8 cellular contexts compared by ENCODE assay signal in the genomic region with DNA sequence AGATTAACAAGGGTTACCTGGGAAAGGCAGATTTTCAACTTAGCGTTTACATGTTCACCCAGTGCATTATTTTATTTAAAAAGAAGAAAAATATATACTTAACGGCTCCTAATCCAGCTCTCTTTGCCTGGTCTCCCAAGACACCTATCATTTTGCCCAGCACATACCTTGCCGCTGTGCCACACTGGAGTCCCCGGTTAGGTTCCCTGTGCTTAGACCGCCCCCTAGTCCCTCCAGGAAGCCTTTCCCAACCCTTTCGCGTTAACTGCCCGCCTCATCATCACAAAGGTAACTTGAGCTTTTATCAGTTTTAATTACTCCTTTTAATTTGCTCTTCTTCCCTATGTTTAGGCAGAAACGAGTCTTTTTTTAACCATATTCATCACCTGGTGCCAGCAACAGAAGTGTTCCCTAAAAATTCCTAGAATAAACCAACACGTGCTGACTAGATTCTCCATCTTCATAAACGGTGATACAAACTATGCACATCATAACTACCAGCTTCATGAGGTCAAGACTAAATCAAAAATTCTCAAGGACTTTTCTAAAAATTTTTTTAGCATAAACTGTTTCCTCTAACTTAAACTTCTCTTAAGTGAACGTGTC. TPM values are rescaled to one million over a fixed set of nuclear protein-coding genes. Genes with fewer than 3 reads are reported as not detected.
A peak's percentile ranks its signal among the peaks of the same experiment; 100 is the strongest.
DNase-seq lines count a peak whose midpoint lies in the region; ATAC-seq and TF ChIP-seq lines count a peak whose summit lies in the region.

No MANE protein-coding gene starts in this region.

- TF ChIP-seq POLR2A in lower leg skin (IDR thresholded peaks at IDR 0.05), result no peak

- no peaks in the 10 kb centered on the region for H3K9me3 ChIP-seq in trophoblast cell (ENCODE audit: insufficient read depth, low read depth, low read length)

- H3K27ac ChIP-seq in trophoblast cell (ENCODE audit: low read depth, low read length), result peak overlapping the region; percentile 51

- in situ Hi-C loops in Caki2 (cut with HindIII; ENCODE audit: low pct_unique_long_range_greater_than_20kb, low sequenced_read_pairs), result no loop called here

- H3K36me3 Mint-ChIP-seq in activated B cell treated with CpG ODN at 0.5 μM for 24 hours (ENCODE audit: low read depth), result peaks cover 55% of the 10 kb centered on the region

- H3K4me3 ChIP-seq in trophoblast cell (ENCODE audit: low read depth, low read length) (no peak overlapping the region), lower leg skin (ENCODE audit: low read depth, poor library complexity, severe bottlenecking) (no peak overlapping the region)

- H3K27ac Mint-ChIP-seq in activated B cell treated with CpG ODN at 0.5 μM for 24 hours, result peak overlapping the region; percentile 50

- no peak overlapping the region for H2AFZ ChIP-seq in trophoblast cell (ENCODE audit: insufficient read depth, low read length, poor library complexity)

- H3K27me3 ChIP-seq in trophoblast cell (ENCODE audit: insufficient read depth, low read length), result no peaks in the 10 kb centered on the region

- no peak overlapping the region for H3K9ac ChIP-seq in trophoblast cell (ENCODE audit: low read length)

- H3K4me2 ChIP-seq in trophoblast cell (ENCODE audit: low read length), result peak overlapping the region; percentile 98

- H2AK5ac ChIP-seq in trophoblast cell (ENCODE audit: low read length), result no peak overlapping the region

- H3K4me1 Mint-ChIP-seq in activated B cell treated with CpG ODN at 0.5 μM for 24 hours, result peaks cover 18% of the 10 kb centered on the region

- H2BK12ac ChIP-seq in trophoblast cell (ENCODE audit: low read length), result no peak overlapping the region

- H4K12ac ChIP-seq in trophoblast cell (ENCODE audit: low read depth, low read length), result no peak overlapping the region

- H3K36me3 ChIP-seq in trophoblast cell (ENCODE audit: control insufficient read depth in 1 of 2, insufficient read depth in 2 of 2, low read length in 2 of 2), result peaks cover 8 to 13% of the 10 kb centered on the region in 2 experiments

- no peak overlapping the region for H2BK120ac ChIP-seq in trophoblast cell (ENCODE audit: insufficient read depth, low read length, poor library complexity)

- no peaks in the 10 kb centered on the region for H3K9me3 Mint-ChIP-seq in activated B cell treated with CpG ODN at 0.5 μM for 24 hours

- ATAC-seq in activated B cell treated with CpG ODN at 0.5 μM for 24 hours (ENCODE audit: low read depth) (no peak), Right ventricle myocardium superior (ENCODE audit: poor library complexity) (peak; percentile 38), GM21423 (IDR thresholded peaks at IDR 0.05; ENCODE audit: unreplicated experiment) (no peak)

- H3K4me3 Mint-ChIP-seq in activated B cell treated with CpG ODN at 0.5 μM for 24 hours, result peak overlapping the region; percentile 83

- intact Hi-C loops in activated B cell treated with CpG ODN at 0.5 μM for 24 hours (cut with micrococcal nuclease) (loop anchor here (1.0 to 5.0 kb wide), 3 partner anchors 19 to 33 kb away; partner anchors contain the start of genes DNAJA1 and SMU1), Right ventricle myocardium superior (cut with DNase I) (no loop called here), lower leg skin (cut with DNase I; ENCODE audit: low total_unique reads) (no loop called here)

- peak; percentile 34 for DNase-seq in Caki2 (ENCODE audit: low read depth)
- DNase-seq in HuH-7 (ENCODE audit: low spot score), result peak; percentile 67
- no peak for DNase-seq in activated B cell treated with CpG ODN at 0.5 μM for 24 hours
- no peak for DNase-seq in Right ventricle myocardium superior
- peak; percentile 40 to 61 for DNase-seq in trophoblast cell
- no peak for DNase-seq in activated gamma-delta T cell (lab: John Stamatoyannopoulos, UW)
- no peak for DNase-seq in lower leg skin (ENCODE audit: low spot score in 2 of 2)

- no peaks in the 10 kb centered on the region for H3K4me1 ChIP-seq in trophoblast cell (ENCODE audit: control insufficient read depth in 1 of 2, insufficient read depth in 2 of 2, low read length in 2 of 2)

- no peak overlapping the region for H3K4ac ChIP-seq in trophoblast cell (ENCODE audit: low read depth, low read length)

- POLR2A ChIA-PET in activated B cell treated with CpG ODN at 0.5 μM for 24 hours (lab: Charles Lee), result interaction anchor here (0.6 to 5.9 kb wide), 2 partner anchors 18 to 32 kb away, joined by 4 to 39 read pairs; partner anchors contain the start of genes DNAJA1 and SMU1

- H3K14ac ChIP-seq in trophoblast cell (ENCODE audit: low read length), result no peak overlapping the region

- no CpG with 5 or more reads among the region's 12 CpGs for whole genome bisulfite sequencing in trophoblast cell (ENCODE audit: extremely low coverage, insufficient coverage, insufficient read length)
- WGBS in lower leg skin, 2 donors, result 33 to 35% methylated on average over 12 of the region's 12 CpGs

- CTCF ChIA-PET in activated B cell treated with CpG ODN at 0.5 μM for 24 hours (lab: Charles Lee), result interaction anchor here (2.4 kb wide), 1 partner anchor 181 kb away, joined by 5 read pairs; no protein-coding TSS in a partner anchor

- no peak overlapping the region for H4K8ac ChIP-seq in trophoblast cell (ENCODE audit: low read depth, low read length)

- no peaks in the 10 kb centered on the region for H3K79me2 ChIP-seq in trophoblast cell (ENCODE audit: control insufficient read depth, insufficient read depth, low read length, poor library complexity)

- no peak overlapping the region for H3K18ac ChIP-seq in trophoblast cell (ENCODE audit: low read length)

- no peaks in the 10 kb centered on the region for H3K79me1 ChIP-seq in trophoblast cell (ENCODE audit: low read length)

- no peak overlapping the region for H2BK5ac ChIP-seq in trophoblast cell (ENCODE audit: low read depth, low read length, poor library complexity)

- no peaks in the 10 kb centered on the region for H3K27me3 Mint-ChIP-seq in activated B cell treated with CpG ODN at 0.5 μM for 24 hours

- H4K91ac ChIP-seq in trophoblast cell (ENCODE audit: low read depth, low read length), result no peak overlapping the region

- H3K23ac ChIP-seq in trophoblast cell (ENCODE audit: low read length), result no peak overlapping the region

- TF ChIP-seq CTCF in activated B cell treated with CpG ODN at 0.5 μM for 24 hours (IDR thresholded peaks at IDR 0.05), result no peak
- TF ChIP-seq CTCF in lower leg skin (IDR thresholded peaks at IDR 0.05), result no peak

RNA-seq across cellular contexts. Expression of gene DNAJA1, which starts 19.7 kb away (rescaled TPM):
- 112 and 128 TPM in 2 replicates for total RNA-seq in Caki2 (2014; rRNA removed; shearing (Covaris generic); ENCODE audit: low replicate concordance)
- total RNA-seq in activated B cell treated with CpG ODN at 0.5 μM for 24 hours (107 and 117 TPM in 2 replicates), Right ventricle myocardium superior (74.5 TPM), lower leg skin (10 to 100 TPM; 34.5 to 50.0 (median 44.0) TPM)
- 235 and 242 TPM in 2 replicates for polyA plus RNA-seq in trophoblast cell (2013)

RNA-seq across cellular contexts. Expression of gene SMU1, which starts 31.7 kb away (rescaled TPM):
- 23.4 and 27.3 TPM in 2 replicates for total RNA-seq in Caki2 (2014; rRNA removed; shearing (Covaris generic); ENCODE audit: low replicate concordance)
- 26.8 and 28.1 TPM in 2 replicates for total RNA-seq in activated B cell treated with CpG ODN at 0.5 μM for 24 hours
- 14.6 TPM for total RNA-seq in Right ventricle myocardium superior
- polyA plus RNA-seq in trophoblast cell (2013), result 14.3 and 14.5 TPM in 2 replicates
- 10 to 100 TPM; 14.7 to 17.5 (median 15.7) TPM for total RNA-seq in lower leg skin

RNA-seq across cellular contexts. Expression of gene APTX, which starts 43.4 kb away (rescaled TPM):
- 20.6 and 27.3 TPM in 2 replicates for total RNA-seq in Caki2 (2014; rRNA removed; shearing (Covaris generic); ENCODE audit: low replicate concordance)
- 27.4 and 29.7 TPM in 2 replicates for total RNA-seq in activated B cell treated with CpG ODN at 0.5 μM for 24 hours
- 10.4 TPM for total RNA-seq in Right ventricle myocardium superior
- 26.2 TPM in 2 replicates for polyA plus RNA-seq in trophoblast cell (2013)
- 10 to 100 TPM; 25.4 to 33.5 (median 28.3) TPM for total RNA-seq in lower leg skin

Comparison
In these comparisons a context has a peak if more than half of its experiments do, and no peak if none do; other contexts are left out.
1. DNase-seq: peak in Caki2 (single experiment), HuH-7 (single experiment) and trophoblast cell (2 of 2); none in activated B cell treated with CpG ODN at 0.5 μM for 24 hours (single experiment), Right ventricle myocardium superior (single experiment), activated gamma-delta T cell (single experiment) and lower leg skin (0 of 2).